11 cellular contexts compared by ENCODE assay signal in the genomic region with DNA sequence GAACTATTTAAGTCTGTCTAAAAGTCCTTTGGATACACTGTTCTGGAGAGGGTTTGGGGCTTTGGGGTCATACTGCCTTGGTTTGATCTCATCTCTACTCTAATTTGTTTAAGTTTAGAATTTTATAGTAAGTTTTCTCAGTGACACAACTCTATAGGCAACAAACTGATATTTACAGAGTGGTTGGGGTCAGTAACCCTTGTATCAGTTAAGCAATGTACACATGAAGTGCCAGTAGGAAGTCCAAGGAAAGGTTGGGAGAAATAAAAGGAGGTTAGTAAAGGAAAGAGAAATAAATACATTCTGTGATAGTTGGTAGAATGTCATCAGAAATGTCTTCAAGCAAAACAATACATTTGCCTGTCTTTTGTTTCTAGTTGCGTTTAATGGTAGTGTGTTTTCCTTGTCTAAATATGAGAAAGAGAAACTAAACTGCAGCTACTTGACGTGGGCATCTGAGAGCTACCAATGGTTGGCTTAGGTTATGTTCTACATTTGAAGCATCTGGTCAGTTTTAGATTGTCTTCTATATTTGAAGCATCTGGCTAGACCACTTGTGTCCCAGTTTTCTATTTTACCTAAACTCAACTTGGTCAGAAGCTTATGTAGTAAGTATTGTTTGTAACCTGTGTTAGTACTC. TPM values are rescaled to one million over a fixed set of nuclear protein-coding genes. Genes with fewer than 3 reads are reported as not detected.
DNase-seq lines count a peak whose midpoint lies in the region; ATAC-seq and TF ChIP-seq lines count a peak whose summit lies in the region.
"Had no signal": no experiment of that assay in that cellular context is flagged by ENCODE, and none has a peak within 500 bp of the region (broad histone marks: within the 10 kb centered on the region; RNA-seq: fewer than 3 reads in every experiment).

No MANE protein-coding gene starts in this region.

- ATAC-seq in GM19395 (IDR thresholded peaks at IDR 0.05; ENCODE audit: unreplicated experiment) = peak; percentile 70
- ATAC-seq in HG03520 (IDR thresholded peaks at IDR 0.05; ENCODE audit: unreplicated experiment) = peak; percentile 53

- no peaks in the 10 kb centered on the region for H3K27me3 ChIP-seq in esophagus squamous epithelium
- no peaks in the 10 kb centered on the region for H3K27me3 ChIP-seq in suprapubic skin
- H3K27me3 ChIP-seq: pancreas had no signal

- DNase-seq in esophagus squamous epithelium (lab: John Stamatoyannopoulos, UW) (no peak), hypothalamus (lab: John Stamatoyannopoulos, UW) (no peak), ACHN (no peak), posterior vena cava (ENCODE audit: low spot score) (no peak), suprapubic skin (ENCODE audit: low spot score in 2 of 2) (no peak)
- DNase-seq: activated effector memory CD4-positive, alpha-beta T cell treated with anti-CD3 and anti-CD28 coated beads, Interleukin-2, amount 50 U/mL, for 16 hours; DMS53; pancreas had no signal

- H3K27ac ChIP-seq in esophagus squamous epithelium = peak overlapping the region in 3 of 4 donors; percentile 24 to 44 (median 40)
- H3K27ac ChIP-seq in suprapubic skin = no peak overlapping the region
- H3K27ac ChIP-seq: pancreas had no signal

- peaks cover 0 to 53% (median 3%) of the 10 kb centered on the region in 3 donors for H3K4me1 ChIP-seq in esophagus squamous epithelium
- peaks cover 14% of the 10 kb centered on the region for H3K4me1 ChIP-seq in suprapubic skin

- WGBS in esophagus squamous epithelium, 2 donors = 21 to 22% methylated on average over 2 of the region's 2 CpGs
- 39% methylated on average over 2 of the region's 2 CpGs for WGBS in suprapubic skin

- H3K4me3 ChIP-seq in GM08714 (ENCODE audit: low read length) (peak overlapping the region; percentile 10; the same call in 1 of the 2 replicates), esophagus squamous epithelium (no peak overlapping the region), suprapubic skin (no peak overlapping the region)
- H3K4me3 ChIP-seq: pancreas had no signal

- H3K36me3 ChIP-seq in esophagus squamous epithelium (no peaks in the 10 kb centered on the region), suprapubic skin (no peaks in the 10 kb centered on the region)
- H3K36me3 ChIP-seq: pancreas had no signal

- H3K9me3 ChIP-seq in esophagus squamous epithelium (no peaks in the 10 kb centered on the region), suprapubic skin (no peaks in the 10 kb centered on the region)
- H3K9me3 ChIP-seq: pancreas had no signal

- intact Hi-C loops in esophagus squamous epithelium (cut with DNase I) = no loop called here
- intact Hi-C loops in posterior vena cava (cut with DNase I) = no loop called here

- in situ Hi-C loops in ACHN (cut with HindIII; ENCODE audit: low pct_ligation_motif_present, low pct_unique_long_range_greater_than_20kb, low sequenced_read_pairs) = no loop called here

- TF ChIP-seq POLR2A in esophagus squamous epithelium (IDR thresholded peaks at IDR 0.05) (no peak), suprapubic skin (IDR thresholded peaks at IDR 0.05) (no peak)

- TF ChIP-seq CTCF in esophagus squamous epithelium (IDR thresholded peaks at IDR 0.05) (no peak), suprapubic skin (IDR thresholded peaks at IDR 0.05) (no peak)

- no peak for TF ChIP-seq EP300 in suprapubic skin (IDR thresholded peaks at IDR 0.05)

RNA-seq across cellular contexts. Expression of a gene that starts 6.9 kb away (rescaled TPM):
- total RNA-seq in esophagus squamous epithelium (10 to 100 TPM in 3 of 4 donors, 1 to 10 TPM in 1; 9.4 to 14.7 (median 11.1) TPM), posterior vena cava (10 to 100 TPM; 10.8 to 11.9 TPM), suprapubic skin (10 to 100 TPM; 19.9 to 33.2 (median 26.8) TPM)

RNA-seq across cellular contexts. Expression of a gene that starts 18.1 kb away (rescaled TPM):
- total RNA-seq in esophagus squamous epithelium (100 to 1,000 TPM; 557 to 908 (median 740) TPM), posterior vena cava (100 to 1,000 TPM; 276 to 335 TPM), suprapubic skin (100 to 1,000 TPM; 215 to 403 (median 330) TPM)

RNA-seq across cellular contexts. Expression of a gene that starts 22.2 kb away (rescaled TPM):
- total RNA-seq in esophagus squamous epithelium (10 to 100 TPM; 31.0 to 51.2 (median 38.4) TPM), posterior vena cava (10 to 100 TPM; 46.3 to 58.1 TPM), suprapubic skin (10 to 100 TPM; 30.8 to 45.5 (median 38.5) TPM)

RNA-seq across cellular contexts. Expression of a gene that starts 52.0 kb away (rescaled TPM):
- total RNA-seq in esophagus squamous epithelium (not detected), posterior vena cava (not detected), suprapubic skin (not detected)
- total RNA-seq: pancreas had no signal
